In genomic region chr17:65029605-65030308, GRCh38 we compare ENCODE assay signal across 1 cellular context.
TF ChIP-seq lines count a peak whose summit lies in the region.

No MANE protein-coding gene starts in this region.

TF ChIP-seq in endothelial cell of umbilical vein, 7 proteins besides CTCF, POLR2A, EP300 and RAD21 (continued from another document):
- TF ChIP-seq POLR2AphosphoS5 (IDR thresholded peaks at IDR 0.05; ENCODE audit: insufficient read depth, low read depth, low read length) (no peak), EZH2 (IDR thresholded peaks at IDR 0.05; ENCODE audit: borderline replicate concordance, low read depth, low read length, severe bottlenecking) (no peak), GATA2 (IDR thresholded peaks at IDR 0.05; ENCODE audit: insufficient read depth, insufficient read length, low read depth, low read length) (no peak), MAX (IDR thresholded peaks at IDR 0.05; ENCODE audit: insufficient read depth, insufficient read length) (no peak), MYC (IDR thresholded peaks at IDR 0.05; ENCODE audit: low read depth, low read length) (no peak)
